ENCODE assay signal across 1 cellular context in the genomic region with DNA sequence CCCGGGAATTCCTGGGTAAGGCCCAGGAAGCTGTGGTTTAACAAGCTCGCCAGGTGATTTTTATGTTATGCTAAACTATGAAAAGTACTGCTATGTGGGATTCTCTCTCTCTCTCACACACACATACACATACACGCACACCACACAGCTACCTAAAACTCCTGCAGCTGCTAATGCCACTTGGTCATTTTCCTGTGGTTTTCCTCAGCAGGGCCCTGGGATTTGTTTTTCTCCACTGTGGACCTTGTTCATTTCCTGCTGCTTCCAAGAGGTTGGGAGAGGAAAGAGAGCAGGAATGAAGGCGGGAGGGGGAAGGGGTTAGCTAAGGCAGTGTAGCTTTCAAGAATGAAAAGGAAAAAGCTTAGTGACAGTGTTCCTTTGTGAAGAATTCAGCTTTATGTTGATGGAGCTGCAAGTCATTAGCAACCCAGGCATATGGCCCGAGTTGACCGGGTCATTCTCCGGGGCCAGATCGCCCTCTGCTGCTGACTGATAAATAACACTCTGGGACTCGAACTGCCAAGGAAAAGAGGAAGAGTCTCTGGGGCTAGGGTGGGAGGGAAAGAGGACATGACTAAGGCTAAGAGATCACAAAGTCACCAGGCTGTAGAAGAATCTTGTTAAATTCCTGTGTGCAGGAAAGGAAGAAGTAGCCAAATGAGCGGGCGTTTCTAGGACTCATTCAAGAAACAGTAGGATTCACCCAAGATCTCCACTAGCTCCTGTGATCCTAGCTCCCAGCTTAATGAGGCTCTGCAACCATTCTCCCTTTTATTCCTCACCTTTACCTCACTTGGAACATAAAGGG.
TF ChIP-seq lines count a peak whose summit lies in the region.

No MANE protein-coding gene starts in this region.

TF ChIP-seq in K562, 482 proteins besides CTCF, POLR2A, EP300 and RAD21 (continued from another document and continues in another):
- TF ChIP-seq CHD2 (IDR thresholded peaks at IDR 0.05; ENCODE audit: low read depth, low read length) (no peak), NELFE (IDR thresholded peaks at IDR 0.05; ENCODE audit: insufficient read depth, insufficient read length) (no peak), NFIX (CRISPR knock-in tag; IDR thresholded peaks at IDR 0.05; ENCODE audit: low read depth) (no peak), CHD1 (IDR thresholded peaks at IDR 0.05; ENCODE audit: low read length) (no peak), GATAD2B (IDR thresholded peaks at IDR 0.05; ENCODE audit: borderline replicate concordance) (no peak; the same call in 1 of the 2 replicates), ZNF445 (CRISPR knock-in tag; IDR thresholded peaks at IDR 0.05; ENCODE audit: low read depth) (no peak), ATF7 (IDR thresholded peaks at IDR 0.05) (peak; percentile 56; the same call in 1 of the 2 replicates), BRD4 (IDR thresholded peaks at IDR 0.05) (no peak), ESRRA (IDR thresholded peaks at IDR 0.05; ENCODE audit: borderline replicate concordance, low read depth) (no peak), PPARD (CRISPR knock-in tag; IDR thresholded peaks at IDR 0.05) (no peak), MCM2 (IDR thresholded peaks at IDR 0.05; ENCODE audit: low read depth) (no peak), HMG20B (CRISPR knock-in tag; IDR thresholded peaks at IDR 0.05) (no peak), NR1H2 (CRISPR knock-in tag; IDR thresholded peaks at IDR 0.05) (no peak), ARID1B (IDR thresholded peaks at IDR 0.05) (peak; percentile 77), MEIS2 (IDR thresholded peaks at IDR 0.05; ENCODE audit: partially characterized antibody) (peak; percentile 7), COPS2 (conservative IDR thresholded peaks at IDR 0.05) (no peak), ESRRB (CRISPR knock-in tag; IDR thresholded peaks at IDR 0.05; ENCODE audit: borderline replicate concordance) (no peak; the same call in 1 of the 2 replicates), TBP (optimal IDR thresholded peaks at IDR 0.05; ENCODE audit: low read depth, low read length) (peak; percentile 12), MAFF (IDR thresholded peaks at IDR 0.05; ENCODE audit: low read length) (peak; percentile 37; the same call in 1 of the 2 replicates), TAF1 (IDR thresholded peaks at IDR 0.05; ENCODE audit: control insufficient read depth, extremely low read depth, insufficient read depth, low read length, severe bottlenecking) (no peak), PRPF4 (IDR thresholded peaks at IDR 0.05; ENCODE audit: insufficient read depth, low read depth, low read length, poor library complexity, severe bottlenecking) (no peak), IFI16 (CRISPR knock-in tag; IDR thresholded peaks at IDR 0.05) (no peak), POLR2H (tag; IDR thresholded peaks at IDR 0.05; ENCODE audit: low read depth) (no peak), TEAD2 (tag; IDR thresholded peaks at IDR 0.05) (0 out of 2 replicates have a peak, but pooled peaks have one; percentile 42), SOX6 (IDR thresholded peaks at IDR 0.05) (peak; percentile 29; the same call in 1 of the 2 replicates)
- TF ChIP-seq, protein P1, sequence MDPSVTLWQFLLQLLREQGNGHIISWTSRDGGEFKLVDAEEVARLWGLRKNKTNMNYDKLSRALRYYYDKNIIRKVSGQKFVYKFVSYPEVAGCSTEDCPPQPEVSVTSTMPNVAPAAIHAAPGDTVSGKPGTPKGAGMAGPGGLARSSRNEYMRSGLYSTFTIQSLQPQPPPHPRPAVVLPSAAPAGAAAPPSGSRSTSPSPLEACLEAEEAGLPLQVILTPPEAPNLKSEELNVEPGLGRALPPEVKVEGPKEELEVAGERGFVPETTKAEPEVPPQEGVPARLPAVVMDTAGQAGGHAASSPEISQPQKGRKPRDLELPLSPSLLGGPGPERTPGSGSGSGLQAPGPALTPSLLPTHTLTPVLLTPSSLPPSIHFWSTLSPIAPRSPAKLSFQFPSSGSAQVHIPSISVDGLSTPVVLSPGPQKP (CRISPR knock-in tag; IDR thresholded peaks at IDR 0.05) = no peak
- TF ChIP-seq, protein P2, sequence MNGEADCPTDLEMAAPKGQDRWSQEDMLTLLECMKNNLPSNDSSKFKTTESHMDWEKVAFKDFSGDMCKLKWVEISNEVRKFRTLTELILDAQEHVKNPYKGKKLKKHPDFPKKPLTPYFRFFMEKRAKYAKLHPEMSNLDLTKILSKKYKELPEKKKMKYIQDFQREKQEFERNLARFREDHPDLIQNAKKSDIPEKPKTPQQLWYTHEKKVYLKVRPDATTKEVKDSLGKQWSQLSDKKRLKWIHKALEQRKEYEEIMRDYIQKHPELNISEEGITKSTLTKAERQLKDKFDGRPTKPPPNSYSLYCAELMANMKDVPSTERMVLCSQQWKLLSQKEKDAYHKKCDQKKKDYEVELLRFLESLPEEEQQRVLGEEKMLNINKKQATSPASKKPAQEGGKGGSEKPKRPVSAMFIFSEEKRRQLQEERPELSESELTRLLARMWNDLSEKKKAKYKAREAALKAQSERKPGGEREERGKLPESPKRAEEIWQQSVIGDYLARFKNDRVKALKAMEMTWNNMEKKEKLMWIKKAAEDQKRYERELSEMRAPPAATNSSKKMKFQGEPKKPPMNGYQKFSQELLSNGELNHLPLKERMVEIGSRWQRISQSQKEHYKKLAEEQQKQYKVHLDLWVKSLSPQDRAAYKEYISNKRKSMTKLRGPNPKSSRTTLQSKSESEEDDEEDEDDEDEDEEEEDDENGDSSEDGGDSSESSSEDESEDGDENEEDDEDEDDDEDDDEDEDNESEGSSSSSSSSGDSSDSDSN (IDR thresholded peaks at IDR 0.05; ENCODE audit: borderline replicate concordance in 1 of 2, low read depth in 2 of 2, low read length in 2 of 2) = peak in 1 of 2 experiments; percentile 80; a peak in 2 of 4 replicates
- TF ChIP-seq, protein P3, sequence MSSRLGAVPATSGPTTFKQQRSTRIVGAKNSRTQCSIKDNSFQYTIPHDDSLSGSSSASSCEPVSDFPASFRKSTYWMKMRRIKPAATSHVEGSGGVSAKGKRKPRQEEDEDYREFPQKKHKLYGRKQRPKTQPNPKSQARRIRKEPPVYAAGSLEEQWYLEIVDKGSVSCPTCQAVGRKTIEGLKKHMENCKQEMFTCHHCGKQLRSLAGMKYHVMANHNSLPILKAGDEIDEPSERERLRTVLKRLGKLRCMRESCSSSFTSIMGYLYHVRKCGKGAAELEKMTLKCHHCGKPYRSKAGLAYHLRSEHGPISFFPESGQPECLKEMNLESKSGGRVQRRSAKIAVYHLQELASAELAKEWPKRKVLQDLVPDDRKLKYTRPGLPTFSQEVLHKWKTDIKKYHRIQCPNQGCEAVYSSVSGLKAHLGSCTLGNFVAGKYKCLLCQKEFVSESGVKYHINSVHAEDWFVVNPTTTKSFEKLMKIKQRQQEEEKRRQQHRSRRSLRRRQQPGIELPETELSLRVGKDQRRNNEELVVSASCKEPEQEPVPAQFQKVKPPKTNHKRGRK (tag; IDR thresholded peaks at IDR 0.05) = no peak
- TF ChIP-seq, protein P4, sequence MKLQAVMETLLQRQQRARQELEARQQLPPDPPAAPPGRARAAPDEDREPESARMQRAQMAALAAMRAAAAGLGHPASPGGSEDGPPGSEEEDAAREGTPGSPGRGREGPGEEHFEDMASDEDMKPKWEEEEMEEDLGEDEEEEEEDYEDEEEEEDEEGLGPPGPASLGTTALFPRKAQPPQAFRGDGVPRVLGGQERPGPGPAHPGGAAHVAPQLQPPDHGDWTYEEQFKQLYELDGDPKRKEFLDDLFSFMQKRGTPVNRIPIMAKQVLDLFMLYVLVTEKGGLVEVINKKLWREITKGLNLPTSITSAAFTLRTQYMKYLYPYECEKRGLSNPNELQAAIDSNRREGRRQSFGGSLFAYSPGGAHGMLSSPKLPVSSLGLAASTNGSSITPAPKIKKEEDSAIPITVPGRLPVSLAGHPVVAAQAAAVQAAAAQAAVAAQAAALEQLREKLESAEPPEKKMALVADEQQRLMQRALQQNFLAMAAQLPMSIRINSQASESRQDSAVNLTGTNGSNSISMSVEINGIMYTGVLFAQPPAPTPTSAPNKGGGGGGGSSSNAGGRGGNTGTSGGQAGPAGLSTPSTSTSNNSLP (IDR thresholded peaks at IDR 0.05; ENCODE audit: borderline replicate concordance, low read depth, low read length) = 0 out of 2 replicates have a peak, but pooled peaks have one; percentile 50
- TF ChIP-seq, protein P5, sequence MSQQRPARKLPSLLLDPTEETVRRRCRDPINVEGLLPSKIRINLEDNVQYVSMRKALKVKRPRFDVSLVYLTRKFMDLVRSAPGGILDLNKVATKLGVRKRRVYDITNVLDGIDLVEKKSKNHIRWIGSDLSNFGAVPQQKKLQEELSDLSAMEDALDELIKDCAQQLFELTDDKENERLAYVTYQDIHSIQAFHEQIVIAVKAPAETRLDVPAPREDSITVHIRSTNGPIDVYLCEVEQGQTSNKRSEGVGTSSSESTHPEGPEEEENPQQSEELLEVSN (IDR thresholded peaks at IDR 0.05; ENCODE audit: borderline replicate concordance in 1 of 2, extremely low read depth in 1 of 2, insufficient read depth in 1 of 2, insufficient read length in 1 of 2, low read depth in 1 of 2, low read length in 1 of 2, poor library complexity in 1 of 2, severe bottlenecking in 1 of 2) = no peak
- TF ChIP-seq, protein P6, sequence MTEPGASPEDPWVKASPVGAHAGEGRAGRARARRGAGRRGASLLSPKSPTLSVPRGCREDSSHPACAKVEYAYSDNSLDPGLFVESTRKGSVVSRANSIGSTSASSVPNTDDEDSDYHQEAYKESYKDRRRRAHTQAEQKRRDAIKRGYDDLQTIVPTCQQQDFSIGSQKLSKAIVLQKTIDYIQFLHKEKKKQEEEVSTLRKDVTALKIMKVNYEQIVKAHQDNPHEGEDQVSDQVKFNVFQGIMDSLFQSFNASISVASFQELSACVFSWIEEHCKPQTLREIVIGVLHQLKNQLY (CRISPR knock-in tag; conservative IDR thresholded peaks at IDR 0.05) = no peak
- TF ChIP-seq, protein P7, sequence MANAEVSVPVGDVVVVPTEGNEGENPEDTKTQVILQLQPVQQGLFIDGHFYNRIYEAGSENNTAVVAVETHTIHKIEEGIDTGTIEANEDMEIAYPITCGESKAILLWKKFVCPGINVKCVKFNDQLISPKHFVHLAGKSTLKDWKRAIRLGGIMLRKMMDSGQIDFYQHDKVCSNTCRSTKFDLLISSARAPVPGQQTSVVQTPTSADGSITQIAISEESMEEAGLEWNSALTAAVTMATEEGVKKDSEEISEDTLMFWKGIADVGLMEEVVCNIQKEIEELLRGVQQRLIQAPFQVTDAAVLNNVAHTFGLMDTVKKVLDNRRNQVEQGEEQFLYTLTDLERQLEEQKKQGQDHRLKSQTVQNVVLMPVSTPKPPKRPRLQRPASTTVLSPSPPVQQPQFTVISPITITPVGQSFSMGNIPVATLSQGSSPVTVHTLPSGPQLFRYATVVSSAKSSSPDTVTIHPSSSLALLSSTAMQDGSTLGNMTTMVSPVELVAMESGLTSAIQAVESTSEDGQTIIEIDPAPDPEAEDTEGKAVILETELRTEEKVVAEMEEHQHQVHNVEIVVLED (CRISPR knock-in tag; IDR thresholded peaks at IDR 0.05) = no peak
- TF ChIP-seq, protein P8, sequence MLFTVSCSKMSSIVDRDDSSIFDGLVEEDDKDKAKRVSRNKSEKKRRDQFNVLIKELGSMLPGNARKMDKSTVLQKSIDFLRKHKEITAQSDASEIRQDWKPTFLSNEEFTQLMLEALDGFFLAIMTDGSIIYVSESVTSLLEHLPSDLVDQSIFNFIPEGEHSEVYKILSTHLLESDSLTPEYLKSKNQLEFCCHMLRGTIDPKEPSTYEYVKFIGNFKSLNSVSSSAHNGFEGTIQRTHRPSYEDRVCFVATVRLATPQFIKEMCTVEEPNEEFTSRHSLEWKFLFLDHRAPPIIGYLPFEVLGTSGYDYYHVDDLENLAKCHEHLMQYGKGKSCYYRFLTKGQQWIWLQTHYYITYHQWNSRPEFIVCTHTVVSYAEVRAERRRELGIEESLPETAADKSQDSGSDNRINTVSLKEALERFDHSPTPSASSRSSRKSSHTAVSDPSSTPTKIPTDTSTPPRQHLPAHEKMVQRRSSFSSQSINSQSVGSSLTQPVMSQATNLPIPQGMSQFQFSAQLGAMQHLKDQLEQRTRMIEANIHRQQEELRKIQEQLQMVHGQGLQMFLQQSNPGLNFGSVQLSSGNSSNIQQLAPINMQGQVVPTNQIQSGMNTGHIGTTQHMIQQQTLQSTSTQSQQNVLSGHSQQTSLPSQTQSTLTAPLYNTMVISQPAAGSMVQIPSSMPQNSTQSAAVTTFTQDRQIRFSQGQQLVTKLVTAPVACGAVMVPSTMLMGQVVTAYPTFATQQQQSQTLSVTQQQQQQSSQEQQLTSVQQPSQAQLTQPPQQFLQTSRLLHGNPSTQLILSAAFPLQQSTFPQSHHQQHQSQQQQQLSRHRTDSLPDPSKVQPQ (CRISPR knock-in tag; IDR thresholded peaks at IDR 0.05; ENCODE audit: borderline replicate concordance) = no peak
- TF ChIP-seq, protein P9, sequence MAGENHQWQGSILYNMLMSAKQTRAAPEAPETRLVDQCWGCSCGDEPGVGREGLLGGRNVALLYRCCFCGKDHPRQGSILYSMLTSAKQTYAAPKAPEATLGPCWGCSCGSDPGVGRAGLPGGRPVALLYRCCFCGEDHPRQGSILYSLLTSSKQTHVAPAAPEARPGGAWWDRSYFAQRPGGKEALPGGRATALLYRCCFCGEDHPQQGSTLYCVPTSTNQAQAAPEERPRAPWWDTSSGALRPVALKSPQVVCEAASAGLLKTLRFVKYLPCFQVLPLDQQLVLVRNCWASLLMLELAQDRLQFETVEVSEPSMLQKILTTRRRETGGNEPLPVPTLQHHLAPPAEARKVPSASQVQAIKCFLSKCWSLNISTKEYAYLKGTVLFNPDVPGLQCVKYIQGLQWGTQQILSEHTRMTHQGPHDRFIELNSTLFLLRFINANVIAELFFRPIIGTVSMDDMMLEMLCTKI (IDR thresholded peaks at IDR 0.05; ENCODE audit: partially characterized antibody) = no peak
- TF ChIP-seq, protein P10, sequence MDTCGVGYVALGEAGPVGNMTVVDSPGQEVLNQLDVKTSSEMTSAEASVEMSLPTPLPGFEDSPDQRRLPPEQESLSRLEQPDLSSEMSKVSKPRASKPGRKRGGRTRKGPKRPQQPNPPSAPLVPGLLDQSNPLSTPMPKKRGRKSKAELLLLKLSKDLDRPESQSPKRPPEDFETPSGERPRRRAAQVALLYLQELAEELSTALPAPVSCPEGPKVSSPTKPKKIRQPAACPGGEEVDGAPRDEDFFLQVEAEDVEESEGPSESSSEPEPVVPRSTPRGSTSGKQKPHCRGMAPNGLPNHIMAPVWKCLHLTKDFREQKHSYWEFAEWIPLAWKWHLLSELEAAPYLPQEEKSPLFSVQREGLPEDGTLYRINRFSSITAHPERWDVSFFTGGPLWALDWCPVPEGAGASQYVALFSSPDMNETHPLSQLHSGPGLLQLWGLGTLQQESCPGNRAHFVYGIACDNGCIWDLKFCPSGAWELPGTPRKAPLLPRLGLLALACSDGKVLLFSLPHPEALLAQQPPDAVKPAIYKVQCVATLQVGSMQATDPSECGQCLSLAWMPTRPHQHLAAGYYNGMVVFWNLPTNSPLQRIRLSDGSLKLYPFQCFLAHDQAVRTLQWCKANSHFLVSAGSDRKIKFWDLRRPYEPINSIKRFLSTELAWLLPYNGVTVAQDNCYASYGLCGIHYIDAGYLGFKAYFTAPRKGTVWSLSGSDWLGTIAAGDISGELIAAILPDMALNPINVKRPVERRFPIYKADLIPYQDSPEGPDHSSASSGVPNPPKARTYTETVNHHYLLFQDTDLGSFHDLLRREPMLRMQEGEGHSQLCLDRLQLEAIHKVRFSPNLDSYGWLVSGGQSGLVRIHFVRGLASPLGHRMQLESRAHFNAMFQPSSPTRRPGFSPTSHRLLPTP (IDR thresholded peaks at IDR 0.05; ENCODE audit: borderline replicate concordance, extremely low read depth, insufficient read length) = no peak
- TF ChIP-seq, protein P11, sequence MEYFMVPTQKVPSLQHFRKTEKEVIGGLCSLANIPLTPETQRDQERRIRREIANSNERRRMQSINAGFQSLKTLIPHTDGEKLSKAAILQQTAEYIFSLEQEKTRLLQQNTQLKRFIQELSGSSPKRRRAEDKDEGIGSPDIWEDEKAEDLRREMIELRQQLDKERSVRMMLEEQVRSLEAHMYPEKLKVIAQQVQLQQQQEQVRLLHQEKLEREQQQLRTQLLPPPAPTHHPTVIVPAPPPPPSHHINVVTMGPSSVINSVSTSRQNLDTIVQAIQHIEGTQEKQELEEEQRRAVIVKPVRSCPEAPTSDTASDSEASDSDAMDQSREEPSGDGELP (CRISPR knock-in tag; IDR thresholded peaks at IDR 0.05; ENCODE audit: borderline replicate concordance) = peak; percentile 48
